Comparison of ENCODE assay signal across 8 cellular contexts in the genomic region with DNA sequence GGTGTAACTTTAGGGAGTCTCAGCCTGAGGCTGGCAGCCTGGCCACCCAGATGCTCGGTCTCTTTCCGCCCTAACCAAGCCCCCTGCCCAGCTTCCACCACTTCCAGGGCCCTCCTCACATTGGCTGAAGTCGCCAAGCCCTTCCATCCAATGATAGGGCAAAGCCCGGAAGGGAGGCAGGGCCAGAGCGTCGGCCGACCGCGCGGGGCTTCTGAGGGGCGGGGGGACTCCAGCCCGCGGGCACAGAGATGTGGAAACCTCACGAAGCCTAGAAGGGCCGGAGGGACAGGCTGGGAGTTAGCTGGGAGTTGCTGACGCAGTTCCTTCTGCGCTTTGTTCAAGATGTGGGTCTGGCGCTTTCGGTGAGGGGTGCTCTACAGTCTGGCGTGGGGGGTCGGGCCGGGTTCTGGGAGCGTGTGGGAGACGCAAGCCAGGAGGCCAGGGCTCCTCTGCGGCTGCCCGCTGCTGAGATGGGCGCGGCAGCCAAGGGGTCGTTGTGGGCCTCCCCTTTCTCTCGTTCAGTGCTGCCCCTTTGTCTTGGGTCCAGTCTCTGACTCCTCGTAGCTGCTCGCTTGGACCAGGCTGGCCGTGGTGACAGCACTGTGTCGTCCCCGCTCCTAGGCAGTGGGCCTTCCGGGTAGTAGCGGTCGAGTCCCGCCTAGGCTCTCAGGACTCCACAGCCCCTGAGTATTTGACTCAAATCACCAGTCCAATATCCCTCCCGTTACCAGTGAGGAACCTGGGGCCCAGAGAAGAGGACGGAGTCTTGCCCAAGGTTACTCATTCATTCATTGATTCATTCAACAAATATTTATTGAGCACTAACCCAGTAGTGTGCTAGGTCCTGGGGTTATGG. TPM values are rescaled to one million over a fixed set of nuclear protein-coding genes. Genes with fewer than 3 reads are reported as not detected.
DNase-seq lines count a peak whose midpoint lies in the region; TF ChIP-seq lines count a peak whose summit lies in the region.

A gene (plus strand): TSS at position 319 of the 856 bp plus-strand sequence. CDS start 9,230 bp downstream, outside the sequence.

- H3K4me3 ChIP-seq in stomach = peak within 1 kb of the TSS; percentile 55 to 58 (median 58)

- no peak for TF ChIP-seq POLR2A in stomach (IDR thresholded peaks at IDR 0.05)

- peaks cover 0 to 24% (median 16%) of the 10 kb centered on the region in 4 donors for H3K4me1 ChIP-seq in stomach

- no peak for TF ChIP-seq CTCF in stomach (IDR thresholded peaks at IDR 0.05)

- H3K36me3 ChIP-seq in stomach = peaks cover 0 to 36% (median 28%) of the 10 kb centered on the region in 4 donors

- peaks cover 0 to 16% (median 8%) of the 10 kb centered on the region in 3 donors for H3K27me3 ChIP-seq in stomach

- no peak for TF ChIP-seq EP300 in stomach (IDR thresholded peaks at IDR 0.05)

- peaks cover 0 to 17% (median 12%) of the 10 kb centered on the region in 4 donors for H3K9me3 ChIP-seq in stomach

- peak; percentile 13 for DNase-seq in stimulated activated CD4-positive, alpha-beta T cell treated with anti-CD3 and anti-CD28 coated beads, Interleukin-15, amount 100 ng/mL, for 24 hours
- DNase-seq in stimulated activated CD4-positive, alpha-beta T cell treated with anti-CD3 and anti-CD28 coated beads, Interleukin-12 subunit alpha, Interleukin-12 subunit beta, amount 100 ng/mL, for 4 hours = no peak
- DNase-seq in HT1080 (ENCODE audit: low read depth) (peak; percentile 31), SHP77 (lab: John Stamatoyannopoulos, UW) (peak; percentile 62 to 72), epidermal melanocyte (ENCODE audit: insufficient read length, low spot score) (peak; percentile 58), lung microvascular endothelial cell (ENCODE audit: low read depth in 2 of 2) (peak; percentile 28 to 66), stomach (peak; percentile 27)
- no peak for DNase-seq in effector CD4-positive, alpha-beta T cell

- intact Hi-C loops in stomach (cut with DNase I; ENCODE audit: low total_unique reads) = no loop called here

- peak within 1 kb of the TSS; percentile 42 to 85 (median 79) for H3K27ac ChIP-seq in stomach

- 1 to 4% (median 3%) methylated on average over 14 to 41 of the region's 41 CpGs for WGBS in stomach, 5 donors

RNA-seq across cellular contexts. Expression of the gene that starts here (rescaled TPM):
- 0.11 and 0.60 TPM in 2 replicates for total RNA-seq in HT1080 (2014; rRNA removed; shearing (Covaris generic))
- polyA plus RNA-seq in HT1080 (2015; cell fraction: cytosol; rRNA removed) = 0.05 TPM in 1 of 2 replicates, not detected in the other
- polyA plus RNA-seq in HT1080 (2015; cell fraction: nucleus; rRNA removed) = 0.20 and 0.28 TPM in 2 replicates
- 0.22 and 1.4 TPM in 2 replicates for total RNA-seq in lung microvascular endothelial cell
- 10 to 100 TPM in 1 of 5 donors, 1 to 10 TPM in 2, under 1 TPM in 1, not detected in 1; 0.72 to 12.5 (median 2.1) TPM for total RNA-seq in stomach
- polyA plus RNA-seq in stomach = under 1 TPM; 0.44 to 0.61 (median 0.45) TPM

Comparison
In these comparisons a context has a peak if more than half of its experiments do, and no peak if none do; other contexts are left out.
1. DNase-seq: peak in stimulated activated CD4-positive, alpha-beta T cell treated with anti-CD3 and anti-CD28 coated beads, Interleukin-15, amount 100 ng/mL, for 24 hours (single experiment), SHP77 (2 of 2), epidermal melanocyte (single experiment), lung microvascular endothelial cell (2 of 2) and stomach (single experiment); none in stimulated activated CD4-positive, alpha-beta T cell treated with anti-CD3 and anti-CD28 coated beads, Interleukin-12 subunit alpha, Interleukin-12 subunit beta, amount 100 ng/mL, for 4 hours (single experiment) and effector CD4-positive, alpha-beta T cell (single experiment).
2. Peak in DNase-seq in HT1080; RNA of the gene not detected or under 1 TPM.